In genomic region chr10:126165865-126166264, GRCh38 we compare ENCODE assay signal across 29 cellular contexts.
"Had no signal": no experiment of that assay in that cellular context is flagged by ENCODE, and none has a peak within 500 bp of the region (broad histone marks: within the 10 kb centered on the region; RNA-seq: fewer than 3 reads in every experiment).

No MANE protein-coding gene starts in this region.

- H3K9me3 ChIP-seq: ovary, psoas muscle, suprapubic skin, testis, tibial artery, transverse colon, upper lobe of right lung, uterus had no signal

- H3K4me3 ChIP-seq: neural progenitor cell, ovary, psoas muscle, skin epidermis, smooth muscle cell, spleen, suprapubic skin, testis, tibial artery, transverse colon, upper lobe of right lung, uterus had no signal

- ATAC-seq: natural killer cell; psoas muscle; right cardiac atrium; sciatic nerve; stimulated activated memory B cell treated with anti-CD40 and anti-IgM and Interleukin-4, amounts not matched to agents 10 μg/mL and 1 μg/mL and 100 μg/mL, for 72 hours; stimulated activated naive CD8-positive, alpha-beta T cell treated with anti-CD3 and anti-CD28 coated beads, Interleukin-15, amount 100 ng/mL, for 72 hours; stimulated activated naive CD8-positive, alpha-beta T cell treated with anti-CD3 and anti-CD28 coated beads, Interleukin-15, Interleukin-2, amounts not matched to agents 100 U/mL and 50 U/mL, for 24 hours; upper lobe of right lung had no signal

- H2AFZ ChIP-seq: neural progenitor cell, parathyroid adenoma had no signal

- H3K27me3 Mint-ChIP-seq: stimulated activated naive CD8-positive, alpha-beta T cell treated with anti-CD3 and anti-CD28 coated beads, Interleukin-15, amount 100 ng/mL, for 72 hours had no signal

- H3K27ac ChIP-seq: neural progenitor cell, ovary, parathyroid adenoma, psoas muscle, spleen, suprapubic skin, testis, tibial artery, transverse colon, upper lobe of right lung, uterus had no signal

- H3K4me2 ChIP-seq: neural progenitor cell, smooth muscle cell had no signal

- H3K27ac Mint-ChIP-seq: natural killer cell; neural progenitor cell; progenitor cell of endocrine pancreas; stimulated activated memory B cell treated with anti-CD40 and anti-IgM and Interleukin-4, amounts not matched to agents 10 μg/mL and 1 μg/mL and 100 μg/mL, for 72 hours; stimulated activated naive CD8-positive, alpha-beta T cell treated with anti-CD3 and anti-CD28 coated beads, Interleukin-15, amount 100 ng/mL, for 72 hours; type B pancreatic cell had no signal

- H3K9ac ChIP-seq: neural progenitor cell, parathyroid adenoma had no signal

- H3K36me3 ChIP-seq: neural progenitor cell, ovary, spleen, suprapubic skin, tibial artery, transverse colon, upper lobe of right lung, uterus had no signal

- H3K79me2 ChIP-seq: parathyroid adenoma had no signal

- H3K9me3 Mint-ChIP-seq: natural killer cell; nephron; stimulated activated memory B cell treated with anti-CD40 and anti-IgM and Interleukin-4, amounts not matched to agents 10 μg/mL and 1 μg/mL and 100 μg/mL, for 72 hours; type B pancreatic cell had no signal

- H3K36me3 Mint-ChIP-seq: natural killer cell; neural progenitor cell; stimulated activated memory B cell treated with anti-CD40 and anti-IgM and Interleukin-4, amounts not matched to agents 10 μg/mL and 1 μg/mL and 100 μg/mL, for 72 hours; type B pancreatic cell had no signal

- H3K4me3 Mint-ChIP-seq: natural killer cell; nephron; neural progenitor cell; stimulated activated memory B cell treated with anti-CD40 and anti-IgM and Interleukin-4, amounts not matched to agents 10 μg/mL and 1 μg/mL and 100 μg/mL, for 72 hours; stimulated activated naive CD8-positive, alpha-beta T cell treated with anti-CD3 and anti-CD28 coated beads, Interleukin-15, amount 100 ng/mL, for 72 hours; type B pancreatic cell had no signal

- H3K27me3 ChIP-seq: neural progenitor cell, ovary, testis, tibial artery, transverse colon, upper lobe of right lung, uterus had no signal

- DNase-seq: natural killer cell; occipital lobe; ovary; psoas muscle; right cardiac atrium; spleen; stimulated activated CD4-positive, alpha-beta T cell treated with anti-CD3 and anti-CD28 coated beads, Interleukin-12 subunit alpha, Interleukin-12 subunit beta, amount 100 ng/mL, for 4 hours; stimulated activated CD4-positive, alpha-beta T cell treated with anti-CD3 and anti-CD28 coated beads, Interleukin-4, amount 100 ng/mL, for 1 hour; stimulated activated CD4-positive, alpha-beta T cell treated with anti-CD3 and anti-CD28 coated beads, Interleukin-4, amount 100 ng/mL, for 4 hours; stimulated activated CD8-positive, alpha-beta memory T cell treated with anti-CD3 and anti-CD28 coated beads, Interleukin-4, amount 100 ng/mL, for 48 hours; stimulated activated naive CD4-positive, alpha-beta T cell; stimulated activated naive CD8-positive, alpha-beta T cell treated with anti-CD3 and anti-CD28 coated beads, Interleukin-15, amount 100 ng/mL, for 72 hours; stimulated activated naive CD8-positive, alpha-beta T cell treated with anti-CD3 and anti-CD28 coated beads, Interleukin-15, Interleukin-2, amounts not matched to agents 100 U/mL and 50 U/mL, for 24 hours; substantia nigra; testis; tibial artery; transverse colon; upper lobe of right lung; uterus had no signal

- H3K4me1 Mint-ChIP-seq: natural killer cell; stimulated activated memory B cell treated with anti-CD40 and anti-IgM and Interleukin-4, amounts not matched to agents 10 μg/mL and 1 μg/mL and 100 μg/mL, for 72 hours; stimulated activated naive CD8-positive, alpha-beta T cell treated with anti-CD3 and anti-CD28 coated beads, Interleukin-15, amount 100 ng/mL, for 72 hours had no signal

- H3K4me1 ChIP-seq: parathyroid adenoma, psoas muscle, spleen, suprapubic skin, testis, transverse colon, upper lobe of right lung, uterus had no signal
